Comparison of ENCODE assay signal across 18 cellular contexts in genomic region chr3:42187936-42188335, GRCh38.
"Had no signal": no experiment of that assay in that cellular context is flagged by ENCODE, and none has a peak within 500 bp of the region (broad histone marks: within the 10 kb centered on the region; RNA-seq: fewer than 3 reads in every experiment).

No MANE protein-coding gene starts in this region.

- H3K36me3 ChIP-seq: neural progenitor cell, thyroid gland had no signal

- H3K4me3 Mint-ChIP-seq: activated B cell treated with CpG ODN at 0.5 μM for 24 hours; activated CD4-positive, alpha-beta memory T cell treated with anti-CD3 and anti-CD28 coated beads for 36 hours; activated CD8-positive, alpha-beta memory T cell treated with anti-CD3 and anti-CD28 coated beads, Interleukin-2, amount 10 ng/mL, durations not matched to agents 7 days and 5 days; activated T-helper 17 cell treated with anti-CD3 and anti-CD28 coated beads, Interleukin-2, amount 50 U/mL, for 72 hours; effector memory CD8-positive, alpha-beta T cell; neural progenitor cell; stimulated activated effector memory CD8-positive, alpha-beta T cell treated with anti-CD3 and anti-CD28 coated beads, Interleukin-12 subunit alpha, Interleukin-12 subunit beta, amount 100 ng/mL, for 72 hours; T-cell had no signal

- H3K4me1 ChIP-seq: neural progenitor cell had no signal

- H3K27ac Mint-ChIP-seq: activated CD4-positive, alpha-beta memory T cell treated with anti-CD3 and anti-CD28 coated beads for 36 hours; activated CD8-positive, alpha-beta memory T cell treated with anti-CD3 and anti-CD28 coated beads, Interleukin-2, amount 10 ng/mL, durations not matched to agents 7 days and 5 days; activated T-helper 17 cell treated with anti-CD3 and anti-CD28 coated beads, Interleukin-2, amount 50 U/mL, for 72 hours; neural progenitor cell; progenitor cell of endocrine pancreas; stimulated activated effector memory CD8-positive, alpha-beta T cell treated with anti-CD3 and anti-CD28 coated beads, Interleukin-12 subunit alpha, Interleukin-12 subunit beta, amount 100 ng/mL, for 72 hours had no signal

- H3K27ac ChIP-seq: neural progenitor cell, thyroid gland had no signal

- FAIRE-seq: keratinocyte had no signal

- H3K4me3 ChIP-seq: neural progenitor cell, thyroid gland had no signal

- H3K4me1 Mint-ChIP-seq: activated T-helper 17 cell treated with anti-CD3 and anti-CD28 coated beads, Interleukin-2, amount 50 U/mL, for 72 hours had no signal

- H3K9me3 Mint-ChIP-seq: activated B cell treated with CpG ODN at 0.5 μM for 24 hours; activated CD4-positive, alpha-beta memory T cell treated with anti-CD3 and anti-CD28 coated beads for 36 hours; activated T-helper 17 cell treated with anti-CD3 and anti-CD28 coated beads, Interleukin-2, amount 50 U/mL, for 72 hours; effector memory CD8-positive, alpha-beta T cell; neural progenitor cell; stimulated activated effector memory CD8-positive, alpha-beta T cell treated with anti-CD3 and anti-CD28 coated beads, Interleukin-12 subunit alpha, Interleukin-12 subunit beta, amount 100 ng/mL, for 72 hours; T-cell had no signal

- H3K27me3 ChIP-seq: neural progenitor cell, thyroid gland had no signal

- H3K9me3 ChIP-seq: SK-N-SH, thyroid gland had no signal

- H3K27me3 Mint-ChIP-seq: activated B cell treated with CpG ODN at 0.5 μM for 24 hours; activated CD4-positive, alpha-beta memory T cell treated with anti-CD3 and anti-CD28 coated beads for 36 hours; activated CD8-positive, alpha-beta memory T cell treated with anti-CD3 and anti-CD28 coated beads, Interleukin-2, amount 10 ng/mL, durations not matched to agents 7 days and 5 days; activated T-helper 17 cell treated with anti-CD3 and anti-CD28 coated beads, Interleukin-2, amount 50 U/mL, for 72 hours; effector memory CD8-positive, alpha-beta T cell; progenitor cell of endocrine pancreas; T-cell had no signal

- DNase-seq: activated B cell treated with CpG ODN at 0.5 μM for 24 hours; activated CD4-positive, alpha-beta memory T cell treated with anti-CD3 and anti-CD28 coated beads for 36 hours; activated CD4-positive, alpha-beta T cell treated with anti-CD3 and anti-CD28 coated beads for 4 hours; activated CD8-positive, alpha-beta memory T cell treated with anti-CD3 and anti-CD28 coated beads, Interleukin-2, amount 10 ng/mL, durations not matched to agents 7 days and 5 days; activated naive CD4-positive, alpha-beta T cell treated with anti-CD3 and anti-CD28 coated beads, Interleukin-2, amount 50 U/mL, for 16 hours; amniotic stem cell; dermis blood vessel endothelial cell; effector memory CD8-positive, alpha-beta T cell; hypothalamus; SK-N-SH; stimulated activated CD4-positive, alpha-beta T cell treated with anti-CD3 and anti-CD28 coated beads, Interleukin-4, amount 100 ng/mL, for 24 hours; T-cell; thyroid gland had no signal
